2 cellular contexts compared by ENCODE assay signal in the genomic region with DNA sequence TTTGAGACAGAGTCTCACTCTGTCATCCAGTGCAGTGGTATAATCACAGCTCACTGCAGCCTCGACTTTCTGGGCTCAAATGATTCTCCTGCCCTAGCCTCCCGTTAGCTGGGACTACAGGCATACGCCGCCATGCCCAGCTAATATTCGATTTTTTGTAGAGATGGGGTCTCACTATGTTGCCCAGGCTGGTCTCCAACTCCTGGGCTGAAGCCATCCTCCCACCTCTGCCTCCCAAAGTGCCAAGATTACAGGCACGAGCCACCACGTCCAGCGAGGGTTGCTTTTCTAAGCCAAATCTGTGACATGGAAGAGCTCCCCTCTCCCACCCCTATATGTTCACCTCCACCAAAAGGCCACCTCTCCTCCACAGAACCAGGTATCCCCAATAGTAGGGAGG.
TF ChIP-seq lines count a peak whose summit lies in the region.

No MANE protein-coding gene starts in this region.

TF ChIP-seq in WTC11, 78 proteins besides CTCF, POLR2A, EP300 and RAD21:
- TF ChIP-seq ZNF121 (CRISPR knock-in tag; IDR thresholded peaks at IDR 0.05) = peak; percentile 66
- TF ChIP-seq ZNF317 (CRISPR knock-in tag; IDR thresholded peaks at IDR 0.05; ENCODE audit: borderline replicate concordance, low read depth) = no peak
- TF ChIP-seq JUN (CRISPR knock-in tag; IDR thresholded peaks at IDR 0.05) = no peak
- TF ChIP-seq SP1 (CRISPR knock-in tag; conservative IDR thresholded peaks at IDR 0.05) = no peak
- TF ChIP-seq, protein P1, sequence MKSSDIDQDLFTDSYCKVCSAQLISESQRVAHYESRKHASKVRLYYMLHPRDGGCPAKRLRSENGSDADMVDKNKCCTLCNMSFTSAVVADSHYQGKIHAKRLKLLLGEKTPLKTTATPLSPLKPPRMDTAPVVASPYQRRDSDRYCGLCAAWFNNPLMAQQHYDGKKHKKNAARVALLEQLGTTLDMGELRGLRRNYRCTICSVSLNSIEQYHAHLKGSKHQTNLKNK (CRISPR knock-in tag; IDR thresholded peaks at IDR 0.05) = no peak
- no peak for TF ChIP-seq NFYB (CRISPR knock-in tag; conservative IDR thresholded peaks at IDR 0.05; ENCODE audit: low read depth)

TF ChIP-seq in HepG2, 621 proteins besides CTCF, POLR2A, EP300 and RAD21:
- TF ChIP-seq ZNF121 (CRISPR knock-in tag; IDR thresholded peaks at IDR 0.05) = 0 out of 2 replicates have a peak, but pooled peaks have one; percentile 40
- no peak for TF ChIP-seq ZNF256 (CRISPR knock-in tag; conservative IDR thresholded peaks at IDR 0.05)
